In genomic region chr1:67730312-67730711, GRCh38 we compare ENCODE assay signal across 7 cellular contexts. TPM values are rescaled to one million over a fixed set of nuclear protein-coding genes. Genes with fewer than 3 reads are reported as not detected.
DNase-seq lines count a peak whose midpoint lies in the region; ATAC-seq, FAIRE-seq and TF ChIP-seq lines count a peak whose summit lies in the region.
"Not testable (repeated sequence)": the region's sequence is repeated elsewhere in the genome, so short reads cannot be mapped to it uniquely, and the experiment has no call there.

No MANE protein-coding gene starts in this region.

- H3K27me3 ChIP-seq in PC-3 (ENCODE audit: low read length); SJCRH30; K562 (ENCODE audit: control insufficient read depth in 2 of 2, insufficient read depth in 2 of 2, low read length in 2 of 2); foreskin keratinocyte: not testable (repeated sequence)

- in situ Hi-C loops in K562 (cut with MboI) = not testable (repeated sequence)

- WGBS in K562 (ENCODE audit: insufficient coverage, low coverage, missing lambda C conversion rate) = 23% methylated on average over 7 of the region's 9 CpGs

- not testable (repeated sequence) for TF ChIP-seq EP300 in K562 (IDR thresholded peaks at IDR 0.05; ENCODE audit: low read length)

- ATAC-seq in PC-3, K562, foreskin keratinocyte: not testable (repeated sequence)

- not testable (repeated sequence) for FAIRE-seq in K562 (lab: Jason Lieb, UNC)

- CTCF ChIA-PET in HEK293 (lab: Yijun Ruan, JAX) = interaction anchor here (0.8 kb wide), 1 partner anchor 10 kb away, joined by 4 read pairs; no protein-coding TSS in a partner anchor
- CTCF ChIA-PET in PC-3 (lab: Charles Lee); K562 (lab: Yijun Ruan, JAX; ENCODE audit: low intra/inter-chr PET ratio): not testable (repeated sequence)

- H3K27ac ChIP-seq in HEK293 (ENCODE audit: extremely low read depth, low read depth, low read length); K562 (ENCODE audit: extremely low read depth, low read depth, low read length): not testable (repeated sequence)
- H3K27ac ChIP-seq in PC-3 (ENCODE audit: low read length) = peak overlapping the region; percentile 86
- 0 out of 2 replicates have a peak overlapping the region, but pooled peaks have one; percentile 27 for H3K27ac ChIP-seq in SJCRH30
- peak overlapping the region; percentile 55 for H3K27ac ChIP-seq in epithelial cell of prostate
- H3K27ac ChIP-seq in foreskin keratinocyte = peak overlapping the region; percentile 52

- TF ChIP-seq POLR2A in K562 (conservative IDR thresholded peaks at IDR 0.05) = not testable (repeated sequence)

- H3K4me3 ChIP-seq in HEK293 (ENCODE audit: low read depth, low read length); PC-3 (ENCODE audit: low read length); SJCRH30; K562: not testable (repeated sequence)

- POLR2A ChIA-PET in HEK293 (lab: Yijun Ruan, JAX) = interaction anchor here (3.3 kb wide), 1 partner anchor 45 kb away, joined by 8 read pairs; the partner anchor contains the start of gene GADD45A
- POLR2A ChIA-PET in PC-3 (lab: Charles Lee; ENCODE audit: unreplicated experiment) = interaction anchor here (0.6 kb wide), 1 partner anchor 364 kb away, joined by 5 read pairs; no protein-coding TSS in a partner anchor
- POLR2A ChIA-PET in K562 (lab: Yijun Ruan, JAX) = interaction anchor here (2.4 to 4.2 kb wide), 2 partner anchors 19 to 45 kb away, joined by 8 to 27 read pairs; partner anchors contain the start of gene GADD45A

- not testable (repeated sequence) for BruUV-seq in PC-3 (replicated peaks; lab: Mats Ljungman, UMichigan); K562 (replicated peaks; lab: Mats Ljungman, UMichigan)

- not testable (repeated sequence) for H3F3A ChIP-seq in PC-3 (ENCODE audit: low read length, unreplicated experiment)

- not testable (repeated sequence) for H2AFZ ChIP-seq in PC-3 (ENCODE audit: low read length)
- H2AFZ ChIP-seq in K562 (ENCODE audit: low read depth, low read length) = peak overlapping the region; percentile 79

- H3K4me2 ChIP-seq in PC-3 (ENCODE audit: low read length) = 0 out of 2 replicates have a peak overlapping the region, but pooled peaks have one; percentile 8
- not testable (repeated sequence) for H3K4me2 ChIP-seq in K562 (ENCODE audit: insufficient read depth, low read length)

- H3K9ac ChIP-seq in PC-3 (ENCODE audit: low read length) = peak overlapping the region; percentile 55
- not testable (repeated sequence) for H3K9ac ChIP-seq in K562 (ENCODE audit: insufficient read depth in 1 of 2, low read depth in 2 of 2, low read length in 2 of 2)

- H3K9me2 ChIP-seq in PC-3 (replicated peaks; ENCODE audit: low read length) = not testable (repeated sequence)

- TF ChIP-seq CTCF in HEK293 (tag by site-specific recombination; IDR thresholded peaks at IDR 0.05); PC-3 (conservative IDR thresholded peaks at IDR 0.05; ENCODE audit: low read depth, low read length); K562 (IDR thresholded peaks at IDR 0.05 in 2 of 3, conservative IDR thresholded peaks at IDR 0.05 in 1 of 3; ENCODE audit: insufficient read depth in 2 of 3, low read depth in 1 of 3, low read length in 3 of 3); foreskin keratinocyte (conservative IDR thresholded peaks at IDR 0.05): not testable (repeated sequence)

- not testable (repeated sequence) for TF ChIP-seq RAD21 in K562 (CRISPR knock-in tag; conservative IDR thresholded peaks at IDR 0.05 in 1 of 2, IDR thresholded peaks at IDR 0.05 in 1 of 2)

- not testable (repeated sequence) for H3K4me1 ChIP-seq in HEK293 (ENCODE audit: control insufficient read depth, insufficient read depth, low read length)
- peaks cover 35% of the 10 kb centered on the region for H3K4me1 ChIP-seq in PC-3 (ENCODE audit: insufficient read depth, low read length)
- H3K4me1 ChIP-seq in SJCRH30 = peaks cover 64% of the 10 kb centered on the region
- H3K4me1 ChIP-seq in K562 (replicated peaks in 1 of 2; ENCODE audit: control insufficient read depth in 2 of 2, insufficient read depth in 2 of 2, low read length in 2 of 2) = peaks cover 30 to 70% of the 10 kb centered on the region in 2 experiments
- peaks cover 22% of the 10 kb centered on the region for H3K4me1 ChIP-seq in foreskin keratinocyte

- not testable (repeated sequence) for DNase-seq in PC-3; SJCRH30; K562 (ENCODE audit: extremely low read depth in 1 of 4, low spot score in 3 of 4); epithelial cell of prostate (ENCODE audit: low read depth, low spot score); foreskin keratinocyte
- peak; percentile 64 for DNase-seq in posterior vena cava (ENCODE audit: low spot score)

- intact Hi-C loops in PC-3 (cut with micrococcal nuclease) = loop anchor here (2.0 kb wide), 1 partner anchor 20 kb away; no protein-coding TSS in a partner anchor
- intact Hi-C loops in K562 (cut with micrococcal nuclease); posterior vena cava (cut with DNase I): not testable (repeated sequence)

- H4K20me1 ChIP-seq in PC-3 (ENCODE audit: low read length); K562 (replicated peaks; ENCODE audit: control insufficient read depth, insufficient read depth, low read length): not testable (repeated sequence)

- peaks cover 14% of the 10 kb centered on the region for H3K79me2 ChIP-seq in PC-3 (ENCODE audit: low read length)
- not testable (repeated sequence) for H3K79me2 ChIP-seq in K562 (ENCODE audit: control insufficient read depth, insufficient read depth, low read length)

- H3K9me3 ChIP-seq in HEK293 (ENCODE audit: control insufficient read depth, insufficient read depth, low read depth, low read length); PC-3 (ENCODE audit: low read length); SJCRH30 (replicated peaks); K562 (replicated peaks; ENCODE audit: control insufficient read depth, insufficient read depth, low read depth, low read length): not testable (repeated sequence)

- H3K36me3 ChIP-seq in HEK293 (ENCODE audit: control insufficient read depth in 2 of 2, insufficient read depth in 1 of 2, low read length in 2 of 2); PC-3 (ENCODE audit: low read depth, low read length); SJCRH30; K562 (ENCODE audit: control insufficient read depth, insufficient read depth, low read length): not testable (repeated sequence)

- H3K9me1 ChIP-seq in K562 (ENCODE audit: control insufficient read depth, insufficient read depth, low read length) = not testable (repeated sequence)

TF ChIP-seq in HEK293, 187 proteins besides CTCF, POLR2A, EP300 and RAD21:
- TF ChIP-seq EGR2 (tag by site-specific recombination; IDR thresholded peaks at IDR 0.05; ENCODE audit: low read depth) (0 out of 2 replicates have a peak, but pooled peaks have one; percentile 6), ZFHX2 (tag by site-specific recombination; conservative IDR thresholded peaks at IDR 0.05) (peak; percentile 29; the same call in 1 of the 2 replicates)

TF ChIP-seq in K562, 482 proteins besides CTCF, POLR2A, EP300 and RAD21:
- TF ChIP-seq EGR1 (conservative IDR thresholded peaks at IDR 0.05) (peak; percentile 70), CXXC5 (CRISPR knock-in tag; IDR thresholded peaks at IDR 0.05) (0 out of 2 replicates have a peak, but pooled peaks have one; percentile 6), DMBX1 (CRISPR knock-in tag; IDR thresholded peaks at IDR 0.05; ENCODE audit: borderline replicate concordance) (0 out of 2 replicates have a peak, but pooled peaks have one; percentile 36)
TF ChIP-seq in K562: peak in this region for 3; not testable (repeated sequence) for 479.

RNA-seq across cellular contexts. Expression of gene GADD45A, which starts 45.3 kb away (rescaled TPM):
- total RNA-seq in PC-3 (2014; rRNA removed) = 129 and 153 TPM in 2 replicates
- 103 and 126 TPM in 2 replicates for total RNA-seq in SJCRH30 (2014; rRNA removed; shearing (Covaris generic))
- total RNA-seq in K562 (2011; cell fraction: chromatin; rRNA removed; ENCODE audit: low replicate concordance) = 90.8 and 102 TPM in 2 replicates
- 107 and 116 TPM in 2 replicates for total RNA-seq in K562 (2011; cell fraction: nucleolus; rRNA removed)
- 70.0 and 72.2 TPM in 2 replicates for total RNA-seq in K562 (2011; cell fraction: nucleoplasm; rRNA removed)
- total RNA-seq in K562 (2014; rRNA removed) = 124 and 128 TPM in 2 replicates
- 47.2 and 53.9 TPM in 2 replicates for total RNA-seq in K562 (2014; rRNA removed; fragmentation: Illumina TruSeq; extraction: Trizol)
- 35.6 and 36.3 TPM in 2 replicates for total RNA-seq in K562 (2015; rRNA removed; fragmentation: Illumina TruSeq; extraction: Trizol)
- total RNA-seq in K562 (2021) = 131 and 156 TPM in 2 replicates
- polyA plus RNA-seq in K562 (2011; rRNA removed) = 62.1 and 67.7 TPM in 2 replicates
- 70.5 and 81.1 TPM in 2 replicates for polyA plus RNA-seq in K562 (2011; cell fraction: cytosol; rRNA removed)
- 121 and 179 TPM in 2 replicates for polyA plus RNA-seq in K562 (2011; cell fraction: nucleus; rRNA removed)
- polyA plus RNA-seq in K562 (2012) = 105 and 115 TPM in 2 replicates
- polyA plus RNA-seq in K562 (2014; fragmentation: Illumina TruSeq; extraction: Trizol) = 70.7 and 71.9 TPM in 2 replicates
- 10 to 100 TPM; 21.3 to 22.4 TPM for polyA plus RNA-seq in K562 (2014; fragmentation: Nextera tagmentation; extraction: Ambion mirVana)
- 118 and 142 TPM in 2 replicates for polyA plus RNA-seq in K562 (2014; rRNA removed)
- polyA minus RNA-seq in K562 (2011; rRNA and poly(A)+ RNA removed) = 20.1 and 28.5 TPM in 2 replicates
- 39.4 and 64.1 TPM in 2 replicates for polyA minus RNA-seq in K562 (2011; cell fraction: cytosol; rRNA and poly(A)+ RNA removed)
- 113 and 146 TPM in 2 replicates for polyA minus RNA-seq in K562 (2011; cell fraction: nucleus; rRNA and poly(A)+ RNA removed)
- total RNA-seq in foreskin keratinocyte = 99.9 and 107 TPM in 2 replicates
- polyA plus RNA-seq in foreskin keratinocyte = 115 and 131 TPM in 2 replicates
- total RNA-seq in posterior vena cava = 10 to 100 TPM; 32.4 to 40.4 TPM
